23 cellular contexts compared by ENCODE assay signal in the genomic region with DNA sequence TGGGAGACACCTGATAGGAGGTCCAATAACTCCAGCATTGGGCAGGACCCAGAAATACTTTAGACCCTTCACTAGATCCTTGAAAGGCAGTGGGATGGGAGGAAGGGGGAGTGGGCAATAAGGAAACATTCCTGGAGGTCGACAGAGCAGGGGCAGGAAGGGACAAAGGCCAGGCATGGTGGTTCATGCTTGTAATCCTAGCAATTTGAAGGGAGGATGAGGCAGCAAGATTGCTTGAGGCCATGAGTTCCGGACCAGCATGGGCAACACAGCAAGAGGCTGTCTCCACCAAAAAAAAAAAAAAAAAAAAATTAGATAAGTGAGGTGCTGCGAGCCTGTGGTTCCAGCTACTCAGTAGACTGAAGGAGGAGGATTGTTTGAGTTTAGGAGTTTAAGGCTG.
A peak's percentile ranks its signal among the peaks of the same experiment; 100 is the strongest.
DNase-seq lines count a peak whose midpoint lies in the region; ATAC-seq, FAIRE-seq and TF ChIP-seq lines count a peak whose summit lies in the region.
"Had no signal": no experiment of that assay in that cellular context is flagged by ENCODE, and none has a peak within 500 bp of the region (broad histone marks: within the 10 kb centered on the region; RNA-seq: fewer than 3 reads in every experiment).

No MANE protein-coding gene starts in this region.

- H3F3A ChIP-seq in neural progenitor cell (ENCODE audit: low read depth): no peaks in the 10 kb centered on the region

- peaks cover 2% of the 10 kb centered on the region; the same call in 1 of the 2 replicates for H3K23me2 ChIP-seq in H1 (ENCODE audit: low read depth, low read length)

- H3K4me1 Mint-ChIP-seq in neural progenitor cell: peaks cover 49% of the 10 kb centered on the region
- H3K4me1 Mint-ChIP-seq in effector memory CD8-positive, alpha-beta T cell (ENCODE audit: low read depth in 2 of 2): peaks cover 0 to 3% of the 10 kb centered on the region in 2 donors
- H3K4me1 Mint-ChIP-seq: B cell; CD4-positive, alpha-beta memory T cell had no signal

- H4K20me1 ChIP-seq in mammary epithelial cell (ENCODE audit: insufficient read depth, low read length) (no peaks in the 10 kb centered on the region), H1 (replicated peaks in 1 of 2; ENCODE audit: control insufficient read depth in 1 of 2, insufficient read depth in 2 of 2, low read length in 2 of 2) (no peaks in the 10 kb centered on the region), neural progenitor cell (ENCODE audit: low read depth) (no peaks in the 10 kb centered on the region)

- no peak for FAIRE-seq in H1 (lab: Jason Lieb, UNC)
- FAIRE-seq: A204.1, GM12891, GM18507 had no signal

- H2BK5ac ChIP-seq in H1 (ENCODE audit: low read depth, low read length): no peak overlapping the region

- in situ Hi-C loops in mammary epithelial cell (cut with MboI; ENCODE audit: low sequenced_read_pairs in 2 of 2): loop anchor here in 1 of 2 donors (10.0 kb wide), 1 partner anchor 70 kb away; no protein-coding TSS in a partner anchor

- H3K27ac ChIP-seq in breast epithelium (peak overlapping the region; percentile 67 to 70), mammary epithelial cell (ENCODE audit: insufficient read depth, low read depth, low read length) (no peak overlapping the region), H1 (ENCODE audit: low read depth, low read length) (no peak overlapping the region), neural progenitor cell (no peak overlapping the region)
- H3K27ac ChIP-seq: 22Rv1 had no signal

- DNase-seq in breast epithelium (ENCODE audit: low spot score in 2 of 2): no peak
- no peak for DNase-seq in mammary epithelial cell
- DNase-seq in H1 (ENCODE audit: low read depth in 1 of 2, low spot score in 2 of 2): no peak
- no peak for DNase-seq in neural progenitor cell (ENCODE audit: low spot score)
- DNase-seq in effector memory CD8-positive, alpha-beta T cell: no peak
- no peak for DNase-seq in NCI-H748 treated with DMSO at 0.1 percent for 48 hours (lab: John Stamatoyannopoulos, UW)
- DNase-seq in activated CD8-positive, alpha-beta memory T cell treated with anti-CD3 and anti-CD28 coated beads, Interleukin-2, amount 50 U/mL, for 48 hours: no peak
- no peak for DNase-seq in NCI-H1436 treated with DMSO at 0.1 percent for 48 hours (lab: John Stamatoyannopoulos, UW)
- DNase-seq: C1 segment of cervical spinal cord; Calu3; CD4-positive, alpha-beta memory T cell; COR-L47; DMS53; DMS79 treated with DMSO at 0.1 percent for 48 hours; GF-D8; GOT3; H7; HCEC 1CT had no signal

- H2BK120ac ChIP-seq in H1 (replicated peaks; ENCODE audit: low read depth, low read length): no peak overlapping the region

- H3K4me3 Mint-ChIP-seq in neural progenitor cell: no peak overlapping the region
- H3K4me3 Mint-ChIP-seq in effector memory CD8-positive, alpha-beta T cell: no peak overlapping the region
- H3K4me3 Mint-ChIP-seq: B cell; CD4-positive, alpha-beta memory T cell had no signal

- no peak overlapping the region for H4K8ac ChIP-seq in H1 (ENCODE audit: extremely low read depth, insufficient read depth, low read length)

- no peaks in the 10 kb centered on the region for H3K79me2 ChIP-seq in mammary epithelial cell (ENCODE audit: insufficient read depth, low read length)
- no peaks in the 10 kb centered on the region for H3K79me2 ChIP-seq in H1 (ENCODE audit: control insufficient read depth in 1 of 2, insufficient read depth in 2 of 2, low read length in 2 of 2)
- no peaks in the 10 kb centered on the region for H3K79me2 ChIP-seq in neural progenitor cell (ENCODE audit: low read depth)

- peaks cover 13% of the 10 kb centered on the region for H3K27me3 Mint-ChIP-seq in neural progenitor cell (ENCODE audit: insufficient read depth, low read depth)
- peaks cover 43 to 67% of the 10 kb centered on the region in 2 donors for H3K27me3 Mint-ChIP-seq in effector memory CD8-positive, alpha-beta T cell

- H3K9ac ChIP-seq in mammary epithelial cell (ENCODE audit: insufficient read depth, low read length) (no peak overlapping the region), H1 (replicated peaks in 1 of 4; ENCODE audit: extremely low read depth in 1 of 4, low read depth in 3 of 4, low read length in 3 of 4) (no peak overlapping the region), neural progenitor cell (no peak overlapping the region)

- peaks cover 30% of the 10 kb centered on the region for H3K9me3 Mint-ChIP-seq in neural progenitor cell
- H3K9me3 Mint-ChIP-seq in effector memory CD8-positive, alpha-beta T cell: peaks cover 4 to 7% of the 10 kb centered on the region in 2 donors

- CTCF ChIA-PET in mammary epithelial cell (lab: Charles Lee; ENCODE audit: low non-redundant PET): no interaction called here
- CTCF ChIA-PET in H1 (lab: Charles Lee; ENCODE audit: partially characterized antibody): no interaction called here

- H3K9me3 ChIP-seq in breast epithelium (no peaks in the 10 kb centered on the region), mammary epithelial cell (replicated peaks; ENCODE audit: insufficient read depth, low read length) (no peaks in the 10 kb centered on the region), H1 (ENCODE audit: insufficient read depth in 2 of 2, low read depth in 1 of 2, low read length in 1 of 2) (no peaks in the 10 kb centered on the region), neural progenitor cell (ENCODE audit: low read depth) (no peaks in the 10 kb centered on the region)

- no peak for TF ChIP-seq EP300 in H1 (IDR thresholded peaks at IDR 0.05; ENCODE audit: borderline replicate concordance in 1 of 2, low read depth in 2 of 2, low read length in 2 of 2)

- dilution Hi-C loops in mammary epithelial cell (cut with HindIII; ENCODE audit: low sequenced_read_pairs): no loop called here

- no peak overlapping the region for H3K14ac ChIP-seq in H1 (ENCODE audit: insufficient read length)

- H3K27me3 ChIP-seq in breast epithelium (no peaks in the 10 kb centered on the region), mammary epithelial cell (ENCODE audit: insufficient read depth, low read length) (no peaks in the 10 kb centered on the region), H1 (replicated peaks in 1 of 4; ENCODE audit: control insufficient read depth in 3 of 4, extremely low read depth in 1 of 4, insufficient read depth in 3 of 4, low read length in 3 of 4) (no peaks in the 10 kb centered on the region), neural progenitor cell (no peaks in the 10 kb centered on the region)

- intact Hi-C loops in breast epithelium (cut with DNase I; ENCODE audit: low total_unique reads): no loop called here
- intact Hi-C loops in mammary epithelial cell (cut with micrococcal nuclease): no loop called here

- no peak overlapping the region for H3K23ac ChIP-seq in H1 (ENCODE audit: insufficient read length)

- 0 out of 2 replicates have a peak overlapping the region, but pooled peaks have one; percentile 50 for H2BK12ac ChIP-seq in H1 (ENCODE audit: low read depth, low read length)

- TF ChIP-seq CTCF in breast epithelium (IDR thresholded peaks at IDR 0.05) (no peak), mammary epithelial cell (conservative IDR thresholded peaks at IDR 0.05 in 1 of 2, IDR thresholded peaks at IDR 0.05 in 1 of 2; ENCODE audit: extremely low read depth in 1 of 2, insufficient read depth in 1 of 2, low read depth in 1 of 2, low read length in 2 of 2) (no peak), H1 (IDR thresholded peaks at IDR 0.05; ENCODE audit: control extremely low read depth in 1 of 3, insufficient read depth in 1 of 3, low read depth in 1 of 3, low read length in 3 of 3) (no peak), neural progenitor cell (IDR thresholded peaks at IDR 0.05) (no peak)

- H3K4me1 ChIP-seq in breast epithelium (no peaks in the 10 kb centered on the region), mammary epithelial cell (ENCODE audit: insufficient read depth, low read length) (peaks cover 33% of the 10 kb centered on the region), H1 (replicated peaks in 1 of 4; ENCODE audit: control insufficient read depth in 3 of 4, insufficient read depth in 4 of 4, low read length in 3 of 4) (peaks cover 0 to 4% (median under 1%) of the 10 kb centered on the region in 4 experiments; a peak in 2 of 7 replicates), neural progenitor cell (peaks cover 8% of the 10 kb centered on the region)

- H4K5ac ChIP-seq in H1 (ENCODE audit: insufficient read length, low read depth, low read length): no peak overlapping the region

- no peak overlapping the region for H2AK5ac ChIP-seq in H1 (ENCODE audit: low read depth, low read length)

- H3K18ac ChIP-seq in H1 (ENCODE audit: extremely low read depth, low read length): no peak overlapping the region

- no peak for TF ChIP-seq RAD21 in H1 (IDR thresholded peaks at IDR 0.05 in 1 of 2, conservative IDR thresholded peaks at IDR 0.05 in 1 of 2; ENCODE audit: low read depth in 2 of 2, low read length in 2 of 2)

- H3K79me1 ChIP-seq in H1 (ENCODE audit: low read depth, low read length): no peaks in the 10 kb centered on the region

- H4K91ac ChIP-seq in H1 (replicated peaks; ENCODE audit: insufficient read length, low read length): no peak overlapping the region

- no TSS peak for BruUV-seq in mammary epithelial cell (replicated peaks; lab: Mats Ljungman, UMichigan)

- H3K4ac ChIP-seq in H1 (replicated peaks; ENCODE audit: insufficient read length, low read depth, low read length): no peak overlapping the region

- H3K56ac ChIP-seq in H1 (replicated peaks; ENCODE audit: insufficient read length, low read depth, low read length): no peak overlapping the region

- H3K36me3 ChIP-seq in breast epithelium (no peaks in the 10 kb centered on the region), mammary epithelial cell (ENCODE audit: insufficient read depth, low read length) (no peaks in the 10 kb centered on the region), H1 (ENCODE audit: control insufficient read depth in 2 of 4, insufficient read depth in 4 of 4, low read length in 3 of 4) (no peaks in the 10 kb centered on the region), neural progenitor cell (no peaks in the 10 kb centered on the region)

- POLR2A ChIA-PET in H1 (lab: Charles Lee; ENCODE audit: partially characterized antibody): no interaction called here

- no peak overlapping the region for H2BK15ac ChIP-seq in H1 (ENCODE audit: low read length)

- no peak overlapping the region for H3K4me2 ChIP-seq in mammary epithelial cell (ENCODE audit: insufficient read depth, low read depth, low read length)
- H3K4me2 ChIP-seq in H1 (ENCODE audit: insufficient read depth in 1 of 2, low read depth in 2 of 2, low read length in 2 of 2): no peak overlapping the region
- H3K4me2 ChIP-seq in neural progenitor cell: no peak overlapping the region

- no peak overlapping the region for H2BK20ac ChIP-seq in H1 (ENCODE audit: low read length)

- 63% methylated on average over 2 of the region's 3 CpGs for WGBS in mammary epithelial cell (ENCODE audit: low coverage, missing lambda C conversion rate)
- WGBS in H1 (ENCODE audit: extremely low coverage in 1 of 2, insufficient coverage in 1 of 2, insufficient read length in 1 of 2, insufficient replicate concordance in 2 of 2, low coverage in 1 of 2, low lambda C conversion rate in 2 of 2, missing lambda C conversion rate in 1 of 2), 2 experiments: 96% methylated on average over 2 of the region's 3 CpGs; no CpG with 5 or more reads in 1 of the 2 experiments

- ATAC-seq in effector memory CD8-positive, alpha-beta T cell (replicated peaks): no peak

- H2AFZ ChIP-seq in mammary epithelial cell (ENCODE audit: low read depth, low read length) (no peak overlapping the region), H1 (ENCODE audit: low read length) (no peak overlapping the region), neural progenitor cell (replicated peaks) (no peak overlapping the region)

- peak overlapping the region; percentile 20 for H3K27ac Mint-ChIP-seq in neural progenitor cell
- H3K27ac Mint-ChIP-seq in effector memory CD8-positive, alpha-beta T cell: peak overlapping the region in 1 of 2 donors; percentile 27
- H3K27ac Mint-ChIP-seq: B cell; CD4-positive, alpha-beta memory T cell had no signal

- H3K4me3 ChIP-seq in breast epithelium (no peak overlapping the region), mammary epithelial cell (replicated peaks in 1 of 3; ENCODE audit: insufficient read depth in 1 of 3, low read depth in 2 of 3, low read length in 3 of 3) (no peak overlapping the region), H1 (ENCODE audit: extremely low read depth in 1 of 4, insufficient read depth in 2 of 4, low read depth in 3 of 4, low read length in 4 of 4) (no peak overlapping the region), neural progenitor cell (no peak overlapping the region)

- H3K36me3 Mint-ChIP-seq in neural progenitor cell: peaks cover 6% of the 10 kb centered on the region
- H3K36me3 Mint-ChIP-seq in effector memory CD8-positive, alpha-beta T cell (ENCODE audit: insufficient read depth): no peaks in the 10 kb centered on the region
- H3K36me3 Mint-ChIP-seq: CD4-positive, alpha-beta memory T cell had no signal

- TF ChIP-seq POLR2A in breast epithelium (IDR thresholded peaks at IDR 0.05): no peak
- TF ChIP-seq POLR2A in H1 (IDR thresholded peaks at IDR 0.05; ENCODE audit: control extremely low read depth in 1 of 2, low read depth in 2 of 2, low read length in 2 of 2): no peak

Comparison
In these comparisons a context has a peak if more than half of its experiments do, and no peak if none do; other contexts are left out.
1. H3K27ac ChIP-seq: peak in breast epithelium (2 of 2); none in mammary epithelial cell (single experiment), H1 (single experiment) and neural progenitor cell (single experiment).